In genomic region chr3:140053011-140053702, GRCh38 we compare ENCODE assay signal across 1 cellular context.
A peak's percentile ranks its signal among the peaks of the same experiment; 100 is the strongest.
TF ChIP-seq lines count a peak whose summit lies in the region.

No MANE protein-coding gene starts in this region.

TF ChIP-seq in HEK293, 187 proteins besides CTCF, POLR2A, EP300 and RAD21:
- TF ChIP-seq SP7 (tag by site-specific recombination; IDR thresholded peaks at IDR 0.05) (0 out of 2 replicates have a peak, but pooled peaks have one; percentile 27), GLIS1 (tag by site-specific recombination; IDR thresholded peaks at IDR 0.05) (peak; percentile 75), ZIC2 (tag by site-specific recombination; IDR thresholded peaks at IDR 0.05) (0 out of 2 replicates have a peak, but pooled peaks have one; percentile 6), GFI1B (tag by site-specific recombination; IDR thresholded peaks at IDR 0.05) (no peak), ZNF664 (tag by site-specific recombination; IDR thresholded peaks at IDR 0.05) (no peak), OSR2 (tag by site-specific recombination; IDR thresholded peaks at IDR 0.05) (peak; percentile 57; the same call in 1 of the 2 replicates)
